In genomic region chr16:67562918-67563707, GRCh38 we compare ENCODE assay signal across 1 cellular context.
TF ChIP-seq lines count a peak whose summit lies in the region.

No MANE protein-coding gene starts in this region.

TF ChIP-seq in HepG2, 621 proteins besides CTCF, POLR2A, EP300 and RAD21 (continued from another document and continues in another):
- TF ChIP-seq MYC (CRISPR knock-in tag; IDR thresholded peaks at IDR 0.05; ENCODE audit: borderline replicate concordance) = peak; percentile 69
- no peak for TF ChIP-seq GATA4 (IDR thresholded peaks at IDR 0.05; ENCODE audit: borderline replicate concordance, low read depth)
- no peak for TF ChIP-seq TRAFD1 (CRISPR knock-in tag; IDR thresholded peaks at IDR 0.05; ENCODE audit: borderline replicate concordance)
- TF ChIP-seq ZNF180 (CRISPR knock-in tag; IDR thresholded peaks at IDR 0.05; ENCODE audit: borderline replicate concordance, low read depth) = no peak; the same call in 1 of the 2 replicates
- peak; percentile 97 for TF ChIP-seq HES4 (CRISPR knock-in tag; IDR thresholded peaks at IDR 0.05; ENCODE audit: borderline replicate concordance)
- no peak for TF ChIP-seq PPARG (CRISPR knock-in tag; conservative IDR thresholded peaks at IDR 0.05)
- no peak for TF ChIP-seq ZBTB33 (CRISPR knock-in tag; IDR thresholded peaks at IDR 0.05)
- no peak for TF ChIP-seq ELF1 (CRISPR knock-in tag; IDR thresholded peaks at IDR 0.05)
- TF ChIP-seq ARID5B (CRISPR knock-in tag; IDR thresholded peaks at IDR 0.05) = no peak
- no peak for TF ChIP-seq THAP9 (CRISPR knock-in tag; IDR thresholded peaks at IDR 0.05; ENCODE audit: borderline replicate concordance)
- peak; percentile 47; the same call in 1 of the 2 replicates for TF ChIP-seq MTF2 (CRISPR knock-in tag; IDR thresholded peaks at IDR 0.05; ENCODE audit: borderline replicate concordance)
- no peak for TF ChIP-seq AHDC1 (CRISPR knock-in tag; IDR thresholded peaks at IDR 0.05; ENCODE audit: borderline replicate concordance)
- TF ChIP-seq PATZ1 (CRISPR knock-in tag; IDR thresholded peaks at IDR 0.05) = peak; percentile 76
- TF ChIP-seq ZMAT3 (CRISPR knock-in tag; conservative IDR thresholded peaks at IDR 0.05) = peak; percentile 54
- TF ChIP-seq THYN1 (CRISPR knock-in tag; IDR thresholded peaks at IDR 0.05; ENCODE audit: borderline replicate concordance, low read depth) = no peak
- peak; percentile 63; the same call in 1 of the 2 replicates for TF ChIP-seq ZNF564 (CRISPR knock-in tag; IDR thresholded peaks at IDR 0.05)
- no peak for TF ChIP-seq ZNF18 (CRISPR knock-in tag; IDR thresholded peaks at IDR 0.05; ENCODE audit: insufficient replicate concordance)
- no peak for TF ChIP-seq ZNF567 (CRISPR knock-in tag; IDR thresholded peaks at IDR 0.05; ENCODE audit: borderline replicate concordance)
- TF ChIP-seq MED1 (CRISPR knock-in tag; IDR thresholded peaks at IDR 0.05) = no peak; the same call in 1 of the 2 replicates
- peak; percentile 75 for TF ChIP-seq XRCC5 (optimal IDR thresholded peaks at IDR 0.05; ENCODE audit: low read length)
- TF ChIP-seq ZNF710 (CRISPR knock-in tag; IDR thresholded peaks at IDR 0.05; ENCODE audit: borderline replicate concordance) = no peak
- peak; percentile 27; the same call in 1 of the 2 replicates for TF ChIP-seq ZNF44 (CRISPR knock-in tag; IDR thresholded peaks at IDR 0.05)
- peak in 1 of 2 experiments; percentile 37; a peak in 1 of 4 replicates for TF ChIP-seq ATF4 (CRISPR knock-in tag; IDR thresholded peaks at IDR 0.05)
- TF ChIP-seq ZFP36L1 (CRISPR knock-in tag; IDR thresholded peaks at IDR 0.05) = 0 out of 2 replicates have a peak, but pooled peaks have one; percentile 14
- TF ChIP-seq SYNCRIP (IDR thresholded peaks at IDR 0.05; ENCODE audit: insufficient read depth, low read depth, low read length) = no peak
- TF ChIP-seq GLMP (CRISPR knock-in tag; IDR thresholded peaks at IDR 0.05; ENCODE audit: borderline replicate concordance) = no peak
- no peak for TF ChIP-seq SP140L (CRISPR knock-in tag; IDR thresholded peaks at IDR 0.05; ENCODE audit: borderline replicate concordance)
